In genomic region chr9:127518091-127518856, GRCh38 we compare ENCODE assay signal across 13 cellular contexts.
DNase-seq lines count a peak whose midpoint lies in the region; ATAC-seq and TF ChIP-seq lines count a peak whose summit lies in the region.
"Had no signal": no experiment of that assay in that cellular context is flagged by ENCODE, and none has a peak within 500 bp of the region (broad histone marks: within the 10 kb centered on the region; RNA-seq: fewer than 3 reads in every experiment).

No MANE protein-coding gene starts in this region.

- intact Hi-C loops in esophagus squamous epithelium (cut with DNase I), result no loop called here
- intact Hi-C loops in prostate gland (cut with DNase I), result loop anchor here (10.0 kb wide), 1 partner anchor 1407 kb away; the partner anchor contains the start of gene PHYHD1

- TF ChIP-seq POLR2A in esophagus squamous epithelium (IDR thresholded peaks at IDR 0.05) (no peak), prostate gland (IDR thresholded peaks at IDR 0.05) (no peak)

- WGBS in esophagus squamous epithelium, 2 donors, result 90% methylated on average over 8 of the region's 13 CpGs; no CpG with 5 or more reads in 1 of the 2 donors
- 71% methylated on average over 13 of the region's 13 CpGs for WGBS in prostate gland

- H4K20me1 ChIP-seq in BLaER1 treated with 17β-estradiol and CSF1 and Interleukin-3, amounts not matched to agents 10 nM and 100 nM, result peaks cover 0 to 92% (median 0%) of the 10 kb centered on the region in 11 experiments; a peak in 6 of 22 replicates

- H3K9me3 ChIP-seq in BLaER1 treated with 17β-estradiol and CSF1 and Interleukin-3, amounts not matched to agents 10 nM and 100 nM (replicated peaks in 1 of 11), result peaks cover 1 to 6% (median 2%) of the 10 kb centered on the region in 11 experiments
- peaks cover 0 to under 1% (median under 1%) of the 10 kb centered on the region in 3 donors for H3K9me3 ChIP-seq in esophagus squamous epithelium
- no peaks in the 10 kb centered on the region for H3K9me3 ChIP-seq in prostate gland

- TF ChIP-seq CTCF in RWPE1 (conservative IDR thresholded peaks at IDR 0.05; ENCODE audit: low read depth) (no peak), esophagus squamous epithelium (IDR thresholded peaks at IDR 0.05) (no peak), prostate gland (IDR thresholded peaks at IDR 0.05) (no peak)

- H3K4me1 ChIP-seq in BLaER1 treated with 17β-estradiol and CSF1 and Interleukin-3, amounts not matched to agents 10 nM and 100 nM, result peaks cover 38 to 63% (median 54%) of the 10 kb centered on the region in 10 experiments
- H3K4me1 ChIP-seq in esophagus squamous epithelium, result peaks cover 29 to 48% (median 35%) of the 10 kb centered on the region in 3 donors
- peaks cover 7% of the 10 kb centered on the region for H3K4me1 ChIP-seq in prostate gland (replicated peaks)

- H3K4me3 ChIP-seq in BLaER1 treated with 17β-estradiol and CSF1 and Interleukin-3, amounts not matched to agents 10 nM and 100 nM, result peak overlapping the region in 1 of 10 experiments; percentile 28; a peak in 1 of 20 replicates
- H3K4me3 ChIP-seq in esophagus squamous epithelium (no peak overlapping the region), prostate gland (no peak overlapping the region)

- H3K27ac ChIP-seq in BLaER1 treated with 17β-estradiol and CSF1 and Interleukin-3, amounts not matched to agents 10 nM and 100 nM, result peak overlapping the region in 10 of 11 experiments; percentile 62 to 88 (median 78); a peak in 21 of 22 replicates
- peak overlapping the region; percentile 99 for H3K27ac ChIP-seq in RWPE1
- peak overlapping the region in 3 of 4 donors; percentile 34 to 86 (median 71) for H3K27ac ChIP-seq in esophagus squamous epithelium
- H3K27ac ChIP-seq in prostate gland, result peak overlapping the region; percentile 30 to 39

- CTCF ChIA-PET in RWPE1 (lab: Yijun Ruan, JAX), result interaction anchor here (0.6 to 0.9 kb wide), 4 partner anchors 15 to 823 kb away, joined by 3 to 5 read pairs (median 4); no protein-coding TSS in a partner anchor

- H3K9ac ChIP-seq in BLaER1 treated with 17β-estradiol and CSF1 and Interleukin-3, amounts not matched to agents 10 nM and 100 nM, result peak overlapping the region in 9 of 11 experiments; percentile 30 to 70 (median 61); a peak in 17 of 22 replicates

- DNase-seq in RWPE1 (ENCODE audit: low spot score) (no peak), esophagus squamous epithelium (lab: John Stamatoyannopoulos, UW) (no peak), prostate gland (ENCODE audit: low spot score) (no peak), NCI-H82 treated with DMSO at 0.1 percent for 48 hours (lab: John Stamatoyannopoulos, UW; ENCODE audit: unreplicated experiment) (no peak), NCI-H128 (lab: John Stamatoyannopoulos, UW; ENCODE audit: unreplicated experiment) (no peak)
- DNase-seq: HCEC 1CT; kidney glomerular epithelial cell; NCI-H1092; NCI-H226; stimulated activated CD4-positive, alpha-beta T cell treated with anti-CD3 and anti-CD28 coated beads, Interleukin-2, amount 100 ng/mL, for 24 hours had no signal

- peaks cover 21 to 93% (median 68%) of the 10 kb centered on the region in 11 experiments for H3K36me3 ChIP-seq in BLaER1 treated with 17β-estradiol and CSF1 and Interleukin-3, amounts not matched to agents 10 nM and 100 nM
- H3K36me3 ChIP-seq in esophagus squamous epithelium (peaks cover 58 to 100% (median 66%) of the 10 kb centered on the region in 3 donors), prostate gland (peaks cover 0 to 10% of the 10 kb centered on the region in 2 donors)

- peak overlapping the region; percentile 91 to 100 (median 96) for H3K4me2 ChIP-seq in BLaER1 treated with 17β-estradiol and CSF1 and Interleukin-3, amounts not matched to agents 10 nM and 100 nM

- H3K27me3 ChIP-seq in BLaER1 treated with 17β-estradiol and CSF1 and Interleukin-3, amounts not matched to agents 10 nM and 100 nM, result no peaks in the 10 kb centered on the region
- no peaks in the 10 kb centered on the region for H3K27me3 ChIP-seq in esophagus squamous epithelium
- H3K27me3 ChIP-seq in prostate gland (replicated peaks; ENCODE audit: insufficient read depth), result no peaks in the 10 kb centered on the region

- ATAC-seq in HG03520 (IDR thresholded peaks at IDR 0.05; ENCODE audit: unreplicated experiment), result no peak
- no peak for ATAC-seq in GM18861 (IDR thresholded peaks at IDR 0.05; ENCODE audit: unreplicated experiment)

- POLR2A ChIA-PET in RWPE1 (lab: Yijun Ruan, JAX; ENCODE audit: low non-redundant PET), result interaction anchor here (0.7 kb wide), 1 partner anchor 50 kb away, joined by 3 read pairs; a partner anchor contains a TSS

Comparison
In these comparisons a context has a peak if more than half of its experiments do, and no peak if none do; other contexts are left out.
1. H3K27ac ChIP-seq: peak in every context shown above with its lines; median percentile 99 in RWPE1; 78 in BLaER1 treated with 17β-estradiol and CSF1 and Interleukin-3, amounts not matched to agents 10 nM and 100 nM; 71 in esophagus squamous epithelium; 34 in prostate gland.